Comparison of ENCODE assay signal across 19 cellular contexts in genomic region chr3:53704363-53704725, GRCh38.
DNase-seq lines count a peak whose midpoint lies in the region; ATAC-seq and TF ChIP-seq lines count a peak whose summit lies in the region.
"Had no signal": no experiment of that assay in that cellular context is flagged by ENCODE, and none has a peak within 500 bp of the region (broad histone marks: within the 10 kb centered on the region; RNA-seq: fewer than 3 reads in every experiment).

No MANE protein-coding gene starts in this region.

- H3K4me2 ChIP-seq in BLaER1 treated with 17β-estradiol and CSF1 and Interleukin-3, amounts not matched to agents 10 nM and 100 nM = peak overlapping the region in 7 of 11 experiments; percentile 13 to 67 (median 56); a peak in 9 of 22 replicates
- no peak overlapping the region; the same call in 1 of the 2 replicates for H3K4me2 ChIP-seq in KMS-11

- H3K27me3 ChIP-seq in BLaER1 treated with 17β-estradiol and CSF1 and Interleukin-3, amounts not matched to agents 10 nM and 100 nM = no peaks in the 10 kb centered on the region
- no peaks in the 10 kb centered on the region for H3K27me3 ChIP-seq in KMS-11 (ENCODE audit: insufficient read depth, low read depth)
- no peaks in the 10 kb centered on the region for H3K27me3 ChIP-seq in cardiac muscle cell
- H3K27me3 ChIP-seq in neutrophil = no peaks in the 10 kb centered on the region
- H3K27me3 ChIP-seq: BE2C had no signal

- no peaks in the 10 kb centered on the region; a peak in 1 of 22 replicates for H4K20me1 ChIP-seq in BLaER1 treated with 17β-estradiol and CSF1 and Interleukin-3, amounts not matched to agents 10 nM and 100 nM
- H4K20me1 ChIP-seq in KMS-11 (ENCODE audit: insufficient read depth) = no peaks in the 10 kb centered on the region

- no peaks in the 10 kb centered on the region for H3K79me2 ChIP-seq in KMS-11 (ENCODE audit: insufficient read depth, low read depth)

- DNase-seq in cardiac muscle cell (ENCODE audit: low read depth in 1 of 2, low spot score in 1 of 2) = peak in 1 of 2 donors; percentile 46
- no peak for DNase-seq in omental fat pad (ENCODE audit: low spot score)
- DNase-seq in retina = no peak
- DNase-seq: BE2C; CD8-positive, alpha-beta memory T cell; DND-41; GDM1; GM23248; NCI-H1092 treated with DMSO at 0.1 percent for 48 hours; NCI-H1694; NCI-H446 treated with DMSO at 0.1 percent for 48 hours; NCI-H748 treated with DMSO at 0.1 percent for 48 hours; SHP77 treated with DMSO at 0.1 percent for 48 hours had no signal

- H3K36me3 ChIP-seq in BLaER1 treated with 17β-estradiol and CSF1 and Interleukin-3, amounts not matched to agents 10 nM and 100 nM = no peaks in the 10 kb centered on the region
- no peaks in the 10 kb centered on the region for H3K36me3 ChIP-seq in KMS-11 (ENCODE audit: insufficient read depth)
- H3K36me3 ChIP-seq in cardiac muscle cell = no peaks in the 10 kb centered on the region
- no peaks in the 10 kb centered on the region for H3K36me3 ChIP-seq in neutrophil
- H3K36me3 ChIP-seq: BE2C had no signal

- ATAC-seq in GM21786 (IDR thresholded peaks at IDR 0.05; ENCODE audit: unreplicated experiment) (no peak), omental fat pad (ENCODE audit: low FRiP score) (no peak)
- ATAC-seq: K562, Panc1 had no signal

- no peaks in the 10 kb centered on the region for H3K9me3 ChIP-seq in BLaER1 treated with 17β-estradiol and CSF1 and Interleukin-3, amounts not matched to agents 10 nM and 100 nM (replicated peaks in 1 of 11)
- H3K9me3 ChIP-seq in cardiac muscle cell (ENCODE audit: low read depth) (no peaks in the 10 kb centered on the region), neutrophil (no peaks in the 10 kb centered on the region)
- H3K9me3 ChIP-seq: BE2C had no signal

- no peak overlapping the region for H2AFZ ChIP-seq in KMS-11 (ENCODE audit: low read depth)
- H2AFZ ChIP-seq: GM23248 had no signal

- no peak overlapping the region for H3K4me3 ChIP-seq in BLaER1 treated with 17β-estradiol and CSF1 and Interleukin-3, amounts not matched to agents 10 nM and 100 nM
- H3K4me3 ChIP-seq in KMS-11 (IDR thresholded peaks at IDR 0.05; ENCODE audit: insufficient read depth, low read depth, low read length) (no peak overlapping the region), cardiac muscle cell (no peak overlapping the region), neutrophil (ENCODE audit: low read depth in 1 of 2, low read length in 1 of 2) (no peak overlapping the region)
- H3K4me3 ChIP-seq: GM23248, K562 had no signal

- no peak overlapping the region for H3K27ac ChIP-seq in BLaER1 treated with 17β-estradiol and CSF1 and Interleukin-3, amounts not matched to agents 10 nM and 100 nM
- H3K27ac ChIP-seq in KMS-11 (peak overlapping the region; percentile 60; the same call in 1 of the 2 replicates), cardiac muscle cell (peak overlapping the region; percentile 92), neutrophil (peak overlapping the region; percentile 87)
- H3K27ac ChIP-seq: GM23248 had no signal

- H3K9ac ChIP-seq in BLaER1 treated with 17β-estradiol and CSF1 and Interleukin-3, amounts not matched to agents 10 nM and 100 nM = no peak overlapping the region
- H3K9ac ChIP-seq in KMS-11 = no peak overlapping the region
- H3K9ac ChIP-seq: GM23248 had no signal

- no peak for TF ChIP-seq CTCF in KMS-11 (conservative IDR thresholded peaks at IDR 0.05; ENCODE audit: low read depth, low read length)
- TF ChIP-seq CTCF in cardiac muscle cell (IDR thresholded peaks at IDR 0.05; ENCODE audit: low read depth, low read length) = no peak
- TF ChIP-seq CTCF in neutrophil (IDR thresholded peaks at IDR 0.05) = no peak
- TF ChIP-seq CTCF in omental fat pad (IDR thresholded peaks at IDR 0.05) = no peak

- H3K4me1 ChIP-seq in BLaER1 treated with 17β-estradiol and CSF1 and Interleukin-3, amounts not matched to agents 10 nM and 100 nM = peaks cover 0 to 29% (median 15%) of the 10 kb centered on the region in 10 experiments; a peak in 15 of 20 replicates
- H3K4me1 ChIP-seq in KMS-11 (ENCODE audit: low read depth, poor library complexity, severe bottlenecking) (peaks cover 71% of the 10 kb centered on the region), cardiac muscle cell (ENCODE audit: low read depth) (peaks cover 67% of the 10 kb centered on the region), neutrophil (ENCODE audit: control insufficient read depth in 1 of 2, insufficient read depth in 1 of 2, low read depth in 1 of 2, low read length in 1 of 2) (peaks cover 99 to 100% of the 10 kb centered on the region in 2 experiments)
- H3K4me1 ChIP-seq: BE2C had no signal

Comparison
In these comparisons a context has a peak if more than half of its experiments do, and no peak if none do; other contexts are left out.
1. H3K27ac ChIP-seq: peak in KMS-11 (single experiment), cardiac muscle cell (single experiment) and neutrophil (single experiment); none in BLaER1 treated with 17β-estradiol and CSF1 and Interleukin-3, amounts not matched to agents 10 nM and 100 nM (0 of 11).